In the genomic region with DNA sequence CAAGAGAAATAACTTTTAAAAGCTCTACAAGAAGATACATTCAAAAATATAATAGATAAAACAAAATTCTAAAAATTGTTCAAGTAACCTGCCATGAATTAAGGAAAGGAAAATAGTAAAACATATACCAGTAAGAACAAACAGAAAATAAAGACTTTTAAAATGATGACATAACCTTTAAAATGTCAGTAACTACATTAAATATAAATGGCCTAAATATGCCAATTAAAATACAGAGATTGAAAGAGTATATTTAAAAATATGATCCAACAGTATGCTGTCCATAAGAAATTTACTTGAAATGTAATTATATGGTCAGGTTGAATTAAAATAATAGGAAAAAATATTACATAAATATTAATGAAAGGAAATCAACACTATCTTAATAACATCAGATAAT, we compare ENCODE assay signal across 24 cellular contexts.
DNase-seq lines count a peak whose midpoint lies in the region; ATAC-seq, FAIRE-seq and TF ChIP-seq lines count a peak whose summit lies in the region.
"Had no signal": no experiment of that assay in that cellular context is flagged by ENCODE, and none has a peak within 500 bp of the region (broad histone marks: within the 10 kb centered on the region; RNA-seq: fewer than 3 reads in every experiment).

No MANE protein-coding gene starts in this region.

- H3K9ac ChIP-seq in K562 (ENCODE audit: insufficient read depth in 1 of 2, low read depth in 2 of 2, low read length in 2 of 2): no peak overlapping the region
- H3K9ac ChIP-seq in kidney (ENCODE audit: low read length in 2 of 2): no peak overlapping the region
- H3K9ac ChIP-seq: BLaER1 treated with 17β-estradiol and CSF1 and Interleukin-3, amounts not matched to agents 10 nM and 100 nM had no signal

- CTCF ChIA-PET in HEK293 (lab: Yijun Ruan, JAX): no interaction called here
- CTCF ChIA-PET in K562 (lab: Yijun Ruan, JAX; ENCODE audit: low intra/inter-chr PET ratio): no interaction called here

- H3K27me3 ChIP-seq in K562 (ENCODE audit: control insufficient read depth in 2 of 2, insufficient read depth in 2 of 2, low read length in 2 of 2) (no peaks in the 10 kb centered on the region), tibial nerve (no peaks in the 10 kb centered on the region)
- H3K27me3 ChIP-seq: BE2C; BLaER1 treated with 17β-estradiol and CSF1 and Interleukin-3, amounts not matched to agents 10 nM and 100 nM had no signal

- no peaks in the 10 kb centered on the region for H3K9me1 ChIP-seq in K562 (ENCODE audit: control insufficient read depth, insufficient read depth, low read length)

- TF ChIP-seq CTCF in HEK293 (tag by site-specific recombination; IDR thresholded peaks at IDR 0.05) (no peak), K562 (IDR thresholded peaks at IDR 0.05 in 2 of 3, conservative IDR thresholded peaks at IDR 0.05 in 1 of 3; ENCODE audit: insufficient read depth in 2 of 3, low read depth in 1 of 3, low read length in 3 of 3) (no peak), kidney (IDR thresholded peaks at IDR 0.05; ENCODE audit: borderline replicate concordance, extremely low read depth, insufficient read depth) (no peak), tibial nerve (IDR thresholded peaks at IDR 0.05) (no peak)

- TF ChIP-seq RAD21 in K562 (CRISPR knock-in tag; conservative IDR thresholded peaks at IDR 0.05 in 1 of 2, IDR thresholded peaks at IDR 0.05 in 1 of 2): no peak

- BruUV-seq in K562 (replicated peaks; lab: Mats Ljungman, UMichigan): no TSS peak

- intact Hi-C loops in K562 (cut with micrococcal nuclease) (no loop called here), kidney (cut with DNase I) (no loop called here)

- no peak for TF ChIP-seq EP300 in K562 (IDR thresholded peaks at IDR 0.05; ENCODE audit: low read length)
- no peak for TF ChIP-seq EP300 in tibial nerve (IDR thresholded peaks at IDR 0.05)

- no peak for ATAC-seq in K562
- ATAC-seq: GM23338, HCT116 had no signal

- H2AFZ ChIP-seq in K562 (ENCODE audit: low read depth, low read length): no peak overlapping the region
- H2AFZ ChIP-seq: GM23338 had no signal

- no peaks in the 10 kb centered on the region; the same call in 1 of the 2 replicates for H3K9me3 ChIP-seq in HEK293 (ENCODE audit: control insufficient read depth, insufficient read depth, low read depth, low read length)
- no peaks in the 10 kb centered on the region for H3K9me3 ChIP-seq in K562 (replicated peaks; ENCODE audit: control insufficient read depth, insufficient read depth, low read depth, low read length)
- H3K9me3 ChIP-seq in kidney (ENCODE audit: control insufficient read depth in 1 of 2, low read length in 2 of 2): peaks cover 3% of the 10 kb centered on the region in 2 donors
- H3K9me3 ChIP-seq in tibial nerve: peaks cover 0 to 26% (median 5%) of the 10 kb centered on the region in 4 donors
- H3K9me3 ChIP-seq: BE2C had no signal

- TF ChIP-seq POLR2A in K562 (conservative IDR thresholded peaks at IDR 0.05) (no peak), tibial nerve (IDR thresholded peaks at IDR 0.05) (no peak)

- H3K79me2 ChIP-seq in K562 (ENCODE audit: control insufficient read depth, insufficient read depth, low read length): no peaks in the 10 kb centered on the region

- no peak overlapping the region for H3K4me2 ChIP-seq in K562 (ENCODE audit: insufficient read depth, low read length)
- H3K4me2 ChIP-seq: BLaER1 treated with 17β-estradiol and CSF1 and Interleukin-3, amounts not matched to agents 10 nM and 100 nM; GM23338 had no signal

- H3K4me3 ChIP-seq in HEK293 (ENCODE audit: low read depth, low read length) (no peak overlapping the region), K562 (no peak overlapping the region), kidney (ENCODE audit: low read length in 2 of 2) (no peak overlapping the region), tibial nerve (no peak overlapping the region)
- H3K4me3 ChIP-seq: BLaER1 treated with 17β-estradiol and CSF1 and Interleukin-3, amounts not matched to agents 10 nM and 100 nM; GM23338 had no signal

- H4K20me1 ChIP-seq in K562 (replicated peaks; ENCODE audit: control insufficient read depth, insufficient read depth, low read length): no peaks in the 10 kb centered on the region
- H4K20me1 ChIP-seq: BLaER1 treated with 17β-estradiol and CSF1 and Interleukin-3, amounts not matched to agents 10 nM and 100 nM had no signal

- H3K27ac ChIP-seq in HEK293 (ENCODE audit: extremely low read depth, low read depth, low read length): no peak overlapping the region
- no peak overlapping the region for H3K27ac ChIP-seq in K562 (ENCODE audit: extremely low read depth, low read depth, low read length)
- H3K27ac ChIP-seq in kidney (ENCODE audit: low read depth in 2 of 2, low read length in 2 of 2): no peak overlapping the region
- no peak overlapping the region for H3K27ac ChIP-seq in tibial nerve
- H3K27ac ChIP-seq: BLaER1 treated with 17β-estradiol and CSF1 and Interleukin-3, amounts not matched to agents 10 nM and 100 nM had no signal

- DNase-seq in K562 (ENCODE audit: extremely low read depth in 1 of 4, low spot score in 3 of 4) (no peak), kidney (no peak), tibial nerve (ENCODE audit: low spot score in 2 of 2) (no peak), AG20443 (ENCODE audit: low spot score) (no peak), SKM-1 (lab: John Stamatoyannopoulos, UW; ENCODE audit: unreplicated experiment) (no peak)
- DNase-seq in activated naive CD4-positive, alpha-beta T cell treated with anti-CD3 and anti-CD28 coated beads, Interleukin-2, amount 50 U/mL, for 16 hours: no peak
- DNase-seq: AML-193; BE2C; CD4-positive, alpha-beta T cell; CD8-positive, alpha-beta memory T cell; DMS 273 treated with DMSO at 0.1 percent for 48 hours; DMS79; EL; GF-D8; H9; HFFc6 had no signal

- POLR2A ChIA-PET in HEK293 (lab: Yijun Ruan, JAX) (no interaction called here), K562 (lab: Yijun Ruan, JAX) (no interaction called here)

- H3K36me3 ChIP-seq in HEK293 (ENCODE audit: control insufficient read depth in 2 of 2, insufficient read depth in 1 of 2, low read length in 2 of 2) (no peaks in the 10 kb centered on the region), K562 (ENCODE audit: control insufficient read depth, insufficient read depth, low read length) (no peaks in the 10 kb centered on the region), kidney (ENCODE audit: control insufficient read depth in 1 of 2, insufficient read depth in 2 of 2, low read length in 2 of 2) (no peaks in the 10 kb centered on the region), tibial nerve (no peaks in the 10 kb centered on the region)
- H3K36me3 ChIP-seq: BE2C; BLaER1 treated with 17β-estradiol and CSF1 and Interleukin-3, amounts not matched to agents 10 nM and 100 nM had no signal

- FAIRE-seq in A204.1 (lab: Jason Lieb, UNC) (peak; percentile 21), K562 (lab: Jason Lieb, UNC) (no peak), kidney (lab: Jason Lieb, UNC) (peak; percentile 21)
- FAIRE-seq: D721Med, GM12891, GM18507 had no signal

- H3K4me1 ChIP-seq in HEK293 (ENCODE audit: control insufficient read depth, insufficient read depth, low read length) (no peaks in the 10 kb centered on the region), K562 (replicated peaks in 1 of 2; ENCODE audit: control insufficient read depth in 2 of 2, insufficient read depth in 2 of 2, low read length in 2 of 2) (no peaks in the 10 kb centered on the region), kidney (ENCODE audit: control insufficient read depth in 1 of 2, insufficient read depth in 1 of 2, low read depth in 1 of 2, low read length in 2 of 2) (no peaks in the 10 kb centered on the region), tibial nerve (no peaks in the 10 kb centered on the region)
- H3K4me1 ChIP-seq: BE2C; BLaER1 treated with 17β-estradiol and CSF1 and Interleukin-3, amounts not matched to agents 10 nM and 100 nM had no signal

- in situ Hi-C loops in K562 (cut with MboI): no loop called here

TF ChIP-seq in HEK293, 187 proteins besides CTCF, POLR2A, EP300 and RAD21:
- TF ChIP-seq ZNF175 (tag by site-specific recombination; IDR thresholded peaks at IDR 0.05) (no peak), SETDB1 (IDR thresholded peaks at IDR 0.05; ENCODE audit: insufficient read length, low read length) (peak; percentile 18)

TF ChIP-seq in K562, 482 proteins besides CTCF, POLR2A, EP300 and RAD21:
- peak; percentile 85 for TF ChIP-seq ZNF507 (tag; conservative IDR thresholded peaks at IDR 0.05)
- TF ChIP-seq, protein P1, sequence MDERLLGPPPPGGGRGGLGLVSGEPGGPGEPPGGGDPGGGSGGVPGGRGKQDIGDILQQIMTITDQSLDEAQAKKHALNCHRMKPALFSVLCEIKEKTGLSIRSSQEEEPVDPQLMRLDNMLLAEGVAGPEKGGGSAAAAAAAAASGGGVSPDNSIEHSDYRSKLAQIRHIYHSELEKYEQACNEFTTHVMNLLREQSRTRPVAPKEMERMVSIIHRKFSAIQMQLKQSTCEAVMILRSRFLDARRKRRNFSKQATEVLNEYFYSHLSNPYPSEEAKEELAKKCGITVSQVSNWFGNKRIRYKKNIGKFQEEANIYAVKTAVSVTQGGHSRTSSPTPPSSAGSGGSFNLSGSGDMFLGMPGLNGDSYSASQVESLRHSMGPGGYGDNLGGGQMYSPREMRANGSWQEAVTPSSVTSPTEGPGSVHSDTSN (CRISPR knock-in tag; IDR thresholded peaks at IDR 0.05; ENCODE audit: low read depth): no peak
- TF ChIP-seq, protein P1 (tag; conservative IDR thresholded peaks at IDR 0.05; ENCODE audit: low read depth): no peak
